ENCODE assay signal across 8 cellular contexts in genomic region chr9:33452828-33453271, GRCh38.
A peak's percentile ranks its signal among the peaks of the same experiment; 100 is the strongest.
DNase-seq lines count a peak whose midpoint lies in the region; ATAC-seq lines count a peak whose summit lies in the region.

No MANE protein-coding gene starts in this region.

- no peak for ATAC-seq in HG03521 (IDR thresholded peaks at IDR 0.05; ENCODE audit: unreplicated experiment)

- H3K27ac Mint-ChIP-seq in T-helper 1 cell treated with Interleukin-12 subunit alpha and Interleukin-12 subunit beta and Interleukin-4 antibody, amounts not matched to agents 30 μg/mL and 1 μg/mL, for 36 hours: peak overlapping the region; percentile 67

- no peaks in the 10 kb centered on the region for H3K27me3 Mint-ChIP-seq in T-helper 1 cell treated with Interleukin-12 subunit alpha and Interleukin-12 subunit beta and Interleukin-4 antibody, amounts not matched to agents 30 μg/mL and 1 μg/mL, for 36 hours (ENCODE audit: low read depth)

- DNase-seq in NCI-H524 (lab: John Stamatoyannopoulos, UW) (peak; percentile 55 to 64), NCI-H524 treated with DMSO at 0.1 percent for 48 hours (lab: John Stamatoyannopoulos, UW) (no peak), KBM-7 (peak; percentile 80), brain pericyte (ENCODE audit: low read depth, low spot score) (peak; percentile 30), kidney tubule cell (ENCODE audit: low spot score) (peak; percentile 87)
- peak; percentile 80 for DNase-seq in stimulated activated CD8-positive, alpha-beta memory T cell treated with anti-CD3 and anti-CD28 coated beads, Interleukin-4, amount 100 ng/mL, for 48 hours

- in situ Hi-C loops in KBM-7 (cut with MboI; ENCODE audit: low pct_unique_long_range_greater_than_20kb, low sequenced_read_pairs): no loop called here

- H3K36me3 Mint-ChIP-seq in T-helper 1 cell treated with Interleukin-12 subunit alpha and Interleukin-12 subunit beta and Interleukin-4 antibody, amounts not matched to agents 30 μg/mL and 1 μg/mL, for 36 hours (ENCODE audit: low read depth): no peaks in the 10 kb centered on the region

- H3K9me3 Mint-ChIP-seq in T-helper 1 cell treated with Interleukin-12 subunit alpha and Interleukin-12 subunit beta and Interleukin-4 antibody, amounts not matched to agents 30 μg/mL and 1 μg/mL, for 36 hours: no peaks in the 10 kb centered on the region

- peaks cover 46% of the 10 kb centered on the region for H3K4me1 Mint-ChIP-seq in T-helper 1 cell treated with Interleukin-12 subunit alpha and Interleukin-12 subunit beta and Interleukin-4 antibody, amounts not matched to agents 30 μg/mL and 1 μg/mL, for 36 hours (ENCODE audit: low read depth)

- no peak overlapping the region for H3K4me3 Mint-ChIP-seq in T-helper 1 cell treated with Interleukin-12 subunit alpha and Interleukin-12 subunit beta and Interleukin-4 antibody, amounts not matched to agents 30 μg/mL and 1 μg/mL, for 36 hours
